ENCODE assay signal across 16 cellular contexts in the genomic region with DNA sequence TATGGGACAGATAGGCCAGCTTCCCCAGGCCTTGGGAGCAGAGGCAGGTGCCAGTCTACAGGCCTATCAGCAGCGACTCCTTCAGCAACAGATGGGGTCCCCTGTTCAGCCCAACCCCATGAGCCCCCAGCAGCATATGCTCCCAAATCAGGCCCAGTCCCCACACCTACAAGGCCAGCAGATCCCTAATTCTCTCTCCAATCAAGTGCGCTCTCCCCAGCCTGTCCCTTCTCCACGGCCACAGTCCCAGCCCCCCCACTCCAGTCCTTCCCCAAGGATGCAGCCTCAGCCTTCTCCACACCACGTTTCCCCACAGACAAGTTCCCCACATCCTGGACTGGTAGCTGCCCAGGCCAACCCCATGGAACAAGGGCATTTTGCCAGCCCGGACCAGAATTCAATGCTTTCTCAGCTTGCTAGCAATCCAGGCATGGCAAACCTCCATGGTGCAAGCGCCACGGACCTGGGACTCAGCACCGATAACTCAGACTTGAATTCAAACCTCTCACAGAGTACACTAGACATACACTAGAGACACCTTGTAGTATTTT. TPM values are rescaled to one million over a fixed set of nuclear protein-coding genes. Genes with fewer than 3 reads are reported as not detected.
DNase-seq lines count a peak whose midpoint lies in the region; ATAC-seq lines count a peak whose summit lies in the region.
"Had no signal": no experiment of that assay in that cellular context is flagged by ENCODE, and none has a peak within 500 bp of the region (broad histone marks: within the 10 kb centered on the region; RNA-seq: fewer than 3 reads in every experiment).

No MANE protein-coding gene starts in this region.

- intact Hi-C loops in Right ventricle myocardium superior (cut with DNase I) (no loop called here), cardiac septum (cut with DNase I) (no loop called here)

- ATAC-seq in Right ventricle myocardium superior (ENCODE audit: poor library complexity) (peak; percentile 59), GM19324 (IDR thresholded peaks at IDR 0.05; ENCODE audit: low FRiP score, unreplicated experiment) (no peak)

- DNase-seq in Right ventricle myocardium superior, result peak; percentile 81
- DNase-seq in cardiac septum (ENCODE audit: low spot score), result no peak
- peak; percentile 78 for DNase-seq in cerebellar cortex (ENCODE audit: low spot score)
- peak; percentile 61 for DNase-seq in midbrain (lab: John Stamatoyannopoulos, UW)
- no peak for DNase-seq in T-helper 2 cell
- no peak for DNase-seq in NCI-H510A treated with DMSO at 0.1 percent for 48 hours (lab: John Stamatoyannopoulos, UW)
- no peak for DNase-seq in HuH-7.5 (ENCODE audit: low spot score)
- DNase-seq: activated CD4-positive, alpha-beta T cell treated with anti-CD3 and anti-CD28 coated beads, Interleukin-2, amount 10 ng/mL, durations not matched to agents 7 days and 5 days; activated effector memory CD4-positive, alpha-beta T cell treated with anti-CD3 and anti-CD28 coated beads, Interleukin-2, amount 50 U/mL, for 16 hours; AML-193; cortex of kidney; GF-D8; islet precursor cell; Karpas-422; nephron progenitor cell had no signal

RNA-seq across cellular contexts. Expression of a gene that starts 26.6 kb away (rescaled TPM):
- 14.9 TPM for total RNA-seq in Right ventricle myocardium superior
- 14.2 TPM for total RNA-seq in cardiac septum

Comparison
In these comparisons a context has a peak if more than half of its experiments do, and no peak if none do; other contexts are left out.
1. DNase-seq: peak in Right ventricle myocardium superior (single experiment), cerebellar cortex (single experiment) and midbrain (single experiment); none in cardiac septum (single experiment), T-helper 2 cell (0 of 5), NCI-H510A treated with DMSO at 0.1 percent for 48 hours (single experiment) and HuH-7.5 (single experiment).